8 cellular contexts compared by ENCODE assay signal in the genomic region with DNA sequence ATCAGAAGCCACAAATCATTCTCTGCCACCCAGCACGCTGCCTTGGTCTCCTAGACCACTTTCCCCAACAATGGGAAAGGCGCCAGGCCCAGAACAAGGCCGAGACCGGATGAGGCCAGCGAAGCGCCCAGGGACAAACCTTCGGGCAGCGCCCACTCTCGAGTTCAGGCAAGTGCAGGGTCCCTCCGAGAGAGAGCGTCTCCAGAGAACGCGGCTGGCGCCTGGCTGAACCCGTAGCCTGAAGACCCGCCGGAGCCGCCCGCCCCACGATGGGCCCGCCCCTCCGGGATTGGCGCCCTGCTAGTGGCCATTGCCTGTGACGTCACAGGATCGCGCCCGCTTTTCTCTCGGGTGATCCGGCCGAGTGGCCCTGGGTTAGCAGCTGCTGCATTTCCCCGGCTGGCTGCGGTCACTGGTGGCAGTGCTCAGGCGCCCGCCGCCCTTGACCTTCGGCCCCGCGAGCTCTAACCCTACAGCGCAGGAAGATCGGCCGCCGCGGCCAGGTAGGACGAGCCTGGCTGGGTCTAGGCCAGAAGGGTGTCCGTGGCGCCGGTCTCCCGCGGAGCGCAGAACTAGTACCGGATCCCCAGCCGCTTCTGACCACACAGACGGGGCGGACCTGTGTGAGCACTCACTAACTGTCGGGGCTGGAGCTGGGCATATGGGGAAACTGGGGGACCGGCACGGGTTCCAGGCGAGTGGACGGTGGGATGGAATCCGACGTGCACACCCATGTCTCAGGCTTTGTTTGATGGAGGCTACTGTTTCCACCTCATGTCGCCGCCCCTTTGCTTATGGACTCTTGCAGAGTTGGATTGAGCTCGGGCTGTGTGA. TPM values are rescaled to one million over a fixed set of nuclear protein-coding genes. Genes with fewer than 3 reads are reported as not detected.
DNase-seq lines count a peak whose midpoint lies in the region; ATAC-seq and TF ChIP-seq lines count a peak whose summit lies in the region.

A gene with protein sequence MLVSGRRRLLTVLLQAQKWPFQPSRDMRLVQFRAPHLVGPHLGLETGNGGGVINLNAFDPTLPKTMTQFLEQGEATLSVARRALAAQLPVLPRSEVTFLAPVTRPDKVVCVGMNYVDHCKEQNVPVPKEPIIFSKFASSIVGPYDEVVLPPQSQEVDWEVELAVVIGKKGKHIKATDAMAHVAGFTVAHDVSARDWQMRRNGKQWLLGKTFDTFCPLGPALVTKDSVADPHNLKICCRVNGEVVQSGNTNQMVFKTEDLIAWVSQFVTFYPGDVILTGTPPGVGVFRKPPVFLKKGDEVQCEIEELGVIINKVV (plus strand): TSS at position 339 of the 834 bp plus-strand sequence. CDS start 2,851 bp downstream, outside the sequence.

- H2BK12ac ChIP-seq in H9 (ENCODE audit: insufficient read length, low read depth, low read length) = no peak within 1 kb of the TSS

- H3K27ac Mint-ChIP-seq in H9 = peak within 1 kb of the TSS; percentile 90 to 98 (median 96)
- H3K27ac Mint-ChIP-seq in natural killer cell = peak within 1 kb of the TSS; percentile 97

- H3K4me3 Mint-ChIP-seq in H9 = peak within 1 kb of the TSS; percentile 95 to 98
- H3K4me3 Mint-ChIP-seq in natural killer cell = peak within 1 kb of the TSS; percentile 99

- no peak within 1 kb of the TSS for H4K8ac ChIP-seq in H9 (replicated peaks; ENCODE audit: insufficient read length, low read depth, low read length)

- WGBS in H9 (ENCODE audit: extremely low coverage, insufficient read length, low lambda C conversion rate) = no CpG with 5 or more reads among the region's 64 CpGs

- peaks cover 5% of the 10 kb centered on the region for H3K23me2 ChIP-seq in H9 (ENCODE audit: insufficient read length, low read depth, low read length, poor library complexity, severe bottlenecking)

- peak within 1 kb of the TSS; percentile 83 for H3K4me2 ChIP-seq in H9 (ENCODE audit: insufficient read depth, insufficient read length, low read length)

- peaks cover 12 to 16% of the 10 kb centered on the region in 2 experiments for H3K4me1 Mint-ChIP-seq in H9
- H3K4me1 Mint-ChIP-seq in natural killer cell = peaks cover 27 to 29% of the 10 kb centered on the region in 2 donors

- H3K14ac ChIP-seq in H9 (ENCODE audit: insufficient read depth, low read length) = peak within 1 kb of the TSS; percentile 77

- H3K27me3 Mint-ChIP-seq in H9 (ENCODE audit: low read depth) = peaks cover 25% of the 10 kb centered on the region
- H3K27me3 Mint-ChIP-seq in natural killer cell (ENCODE audit: low read depth in 2 of 2) = no peaks in the 10 kb centered on the region

- ATAC-seq in natural killer cell = peak; percentile 93 to 96 (median 94)

- H2BK15ac ChIP-seq in H9 (ENCODE audit: low read depth, low read length) = no peak within 1 kb of the TSS

- no peak within 1 kb of the TSS for H3K56ac ChIP-seq in H9 (ENCODE audit: insufficient read length, low read depth, low read length)

- H3K36me3 Mint-ChIP-seq in H9 (ENCODE audit: insufficient read depth in 1 of 3, low read depth in 3 of 3) = peaks cover 0 to 1% (median 0%) of the 10 kb centered on the region in 3 experiments; a peak in 2 of 7 replicates
- H3K36me3 Mint-ChIP-seq in natural killer cell = no peaks in the 10 kb centered on the region

- H3K9ac ChIP-seq in H9 (ENCODE audit: extremely low read depth, insufficient read length, low read length) = peak within 1 kb of the TSS; percentile 88

- peaks cover 4% of the 10 kb centered on the region for H3K79me1 ChIP-seq in H9 (ENCODE audit: insufficient read depth, low read depth, low read length, poor library complexity, severe bottlenecking)

- H3K79me2 ChIP-seq in H9 (ENCODE audit: insufficient read depth, low read length) = peaks cover 5% of the 10 kb centered on the region; the same call in 1 of the 2 replicates

- H3T11ph ChIP-seq in H9 (ENCODE audit: low read length) = no peak within 1 kb of the TSS

- no peaks in the 10 kb centered on the region for H3K9me3 ChIP-seq in H9 (ENCODE audit: control insufficient read depth, low read depth, low read length)

- H4K91ac ChIP-seq in H9 (ENCODE audit: insufficient read length, low read depth, low read length) = peak within 1 kb of the TSS; percentile 17

- no peaks in the 10 kb centered on the region for H4K20me1 ChIP-seq in H9 (ENCODE audit: control insufficient read depth, insufficient read depth, insufficient read length)

- no peak within 1 kb of the TSS for H2BK120ac ChIP-seq in H9 (ENCODE audit: low read depth, low read length, poor library complexity, severe bottlenecking)

- H3K4ac ChIP-seq in H9 (ENCODE audit: low read depth, low read length) = no peak within 1 kb of the TSS

- H3K18ac ChIP-seq in H9 (ENCODE audit: insufficient read length, low read depth, low read length) = peak within 1 kb of the TSS; percentile 96

- no peaks in the 10 kb centered on the region for H3K27me3 ChIP-seq in H9 (ENCODE audit: insufficient read depth, low read length)

- H2BK5ac ChIP-seq in H9 (ENCODE audit: insufficient read length, low read length) = no peak within 1 kb of the TSS

- TF ChIP-seq CTCF in H9 (conservative IDR thresholded peaks at IDR 0.05) = no peak
- TF ChIP-seq CTCF in natural killer cell (IDR thresholded peaks at IDR 0.05) = no peak

- no peak within 1 kb of the TSS for H4K5ac ChIP-seq in H9 (ENCODE audit: insufficient read length, low read depth, low read length)

- H2BK20ac ChIP-seq in H9 (ENCODE audit: low read depth, low read length, poor library complexity, severe bottlenecking) = no peak within 1 kb of the TSS

- no peak within 1 kb of the TSS for H3K23ac ChIP-seq in H9 (ENCODE audit: insufficient read length, low read depth, low read length)

- intact Hi-C loops in natural killer cell (cut with micrococcal nuclease) = loop anchor here (1.0 kb wide), 1 partner anchor 237 kb away; a partner anchor contains a TSS

- TF ChIP-seq POLR2A in Raji (IDR thresholded peaks at IDR 0.05; ENCODE audit: insufficient read depth, low read depth, low read length) = peak; percentile 81

- DNase-seq in ELR (ENCODE audit: low read depth) = peak; percentile 93
- DNase-seq in H9 = peak; percentile 93
- peak; percentile 87 for DNase-seq in M059J (ENCODE audit: low read depth)
- peak; percentile 86 for DNase-seq in activated T-helper 9 cell treated with anti-CD3 and anti-CD28 coated beads, Interleukin-2, amount 50 U/mL, for 16 hours (ENCODE audit: low read depth)
- peak; percentile 81 for DNase-seq in fibroblast of peridontal ligament (ENCODE audit: extremely low read depth)
- peak; percentile 92 for DNase-seq in natural killer cell
- peak; percentile 89 for DNase-seq in stimulated activated naive CD4-positive, alpha-beta T cell treated with Interleukin-2 at 50 U/mL for 16 hours (lab: John Stamatoyannopoulos, UW)

- H2AFZ ChIP-seq in H9 (ENCODE audit: low read length) = no peak within 1 kb of the TSS

- no peak within 1 kb of the TSS for H2AK5ac ChIP-seq in H9 (ENCODE audit: insufficient read length, low read length)

- H3K9me3 Mint-ChIP-seq in H9 (no peaks in the 10 kb centered on the region), natural killer cell (no peaks in the 10 kb centered on the region)

- peaks cover 2% of the 10 kb centered on the region; the same call in 1 of the 2 replicates for H3K4me1 ChIP-seq in H9 (ENCODE audit: insufficient read depth, low read length)

- H3K27ac ChIP-seq in H9 (ENCODE audit: insufficient read length, low read depth, low read length) = no peak within 1 kb of the TSS

RNA-seq across cellular contexts. Expression of the gene that starts here (rescaled TPM):
- total RNA-seq in H9 (2021) (36.9 and 39.8 TPM in 2 replicates), natural killer cell (10 to 100 TPM; 21.6 to 25.4 (median 22.0) TPM)
- 25.7 and 32.3 TPM in 2 replicates for total RNA-seq in M059J (2014; rRNA removed; shearing (Covaris generic))
